Comparison of ENCODE assay signal across 8 cellular contexts in genomic region chr19:12946092-12946845, GRCh38. TPM values are rescaled to one million over a fixed set of nuclear protein-coding genes. Genes with fewer than 3 reads are reported as not detected.
DNase-seq lines count a peak whose midpoint lies in the region; ATAC-seq and TF ChIP-seq lines count a peak whose summit lies in the region.

No MANE protein-coding gene starts in this region.

- DNase-seq in AG08395 (ENCODE audit: low spot score) (peak; percentile 81), NCI-H69 (lab: John Stamatoyannopoulos, UW) (peak; percentile 84), esophagus muscularis mucosa (ENCODE audit: extremely low spot score) (no peak), tibial artery (peak; percentile 68 to 88)
- DNase-seq in activated T-cell treated with anti-CD3 and anti-CD28 coated beads, Interleukin-2, amount 50 U/mL, for 24 hours: peak; percentile 80
- DNase-seq in naive thymus-derived CD4-positive, alpha-beta T cell: peak in 4 of 9 donors; percentile 32 to 70 (median 40)

- TF ChIP-seq EP300 in esophagus muscularis mucosa (IDR thresholded peaks at IDR 0.05): no peak

- ATAC-seq in GM18511 (IDR thresholded peaks at IDR 0.05; ENCODE audit: unreplicated experiment) (peak; percentile 38), HG03045 (IDR thresholded peaks at IDR 0.05; ENCODE audit: unreplicated experiment) (peak; percentile 38)
- peak; percentile 48 for ATAC-seq in naive thymus-derived CD4-positive, alpha-beta T cell

- POLR2A ChIA-PET in naive thymus-derived CD4-positive, alpha-beta T cell (lab: Charles Lee): interaction anchor here (0.6 to 2.3 kb wide), 8 partner anchors 8 to 154 kb away, joined by 3 to 15 read pairs (median 4); partner anchors contain the start of genes CALR, FARSA and GADD45GIP1

- peak overlapping the region; percentile 98 for H3K27ac Mint-ChIP-seq in activated T-cell treated with anti-CD3 and anti-CD28 coated beads, Interleukin-2, amount 50 U/mL, for 24 hours
- H3K27ac Mint-ChIP-seq in naive thymus-derived CD4-positive, alpha-beta T cell: peak overlapping the region; percentile 90 to 99 (median 94)

- H3K4me3 ChIP-seq in esophagus muscularis mucosa (peak overlapping the region; percentile 90 to 100 (median 96)), tibial artery (peak overlapping the region; percentile 79 to 85)
- H3K4me3 ChIP-seq in naive thymus-derived CD4-positive, alpha-beta T cell (ENCODE audit: low read length): peak overlapping the region; percentile 67

- 11% methylated on average over 14 of the region's 41 CpGs for WGBS in esophagus muscularis mucosa

- peaks cover 97% of the 10 kb centered on the region for H3K36me3 Mint-ChIP-seq in activated T-cell treated with anti-CD3 and anti-CD28 coated beads, Interleukin-2, amount 50 U/mL, for 24 hours (ENCODE audit: low read depth)
- H3K36me3 Mint-ChIP-seq in naive thymus-derived CD4-positive, alpha-beta T cell: peaks cover 0 to 42% (median 19%) of the 10 kb centered on the region in 5 donors

- no peaks in the 10 kb centered on the region for H3K9me3 Mint-ChIP-seq in activated T-cell treated with anti-CD3 and anti-CD28 coated beads, Interleukin-2, amount 50 U/mL, for 24 hours
- peaks cover 0 to 4% (median 0%) of the 10 kb centered on the region in 11 donors for H3K9me3 Mint-ChIP-seq in naive thymus-derived CD4-positive, alpha-beta T cell

- H3K36me3 ChIP-seq in esophagus muscularis mucosa (peaks cover 64 to 80% (median 72%) of the 10 kb centered on the region in 4 donors), tibial artery (peaks cover 62 to 80% (median 67%) of the 10 kb centered on the region in 3 donors)
- peaks cover 19 to 76% (median 35%) of the 10 kb centered on the region in 3 experiments for H3K36me3 ChIP-seq in naive thymus-derived CD4-positive, alpha-beta T cell (ENCODE audit: control insufficient read depth in 2 of 3, insufficient read depth in 3 of 3, low read length in 3 of 3)

- peak; percentile 36 for TF ChIP-seq POLR2A in esophagus muscularis mucosa (IDR thresholded peaks at IDR 0.05; ENCODE audit: low read depth)

- H3K4me1 ChIP-seq in esophagus muscularis mucosa (peaks cover 35 to 69% (median 43%) of the 10 kb centered on the region in 4 donors), tibial artery (peaks cover 0 to 30% (median 22%) of the 10 kb centered on the region in 4 donors)
- H3K4me1 ChIP-seq in naive thymus-derived CD4-positive, alpha-beta T cell (ENCODE audit: control insufficient read depth in 2 of 2, insufficient read depth in 2 of 2, low read length in 2 of 2): peaks cover 15 to 23% of the 10 kb centered on the region in 2 donors

- H3K4me3 Mint-ChIP-seq in activated T-cell treated with anti-CD3 and anti-CD28 coated beads, Interleukin-2, amount 50 U/mL, for 24 hours: peak overlapping the region; percentile 92
- H3K4me3 Mint-ChIP-seq in naive thymus-derived CD4-positive, alpha-beta T cell: peak overlapping the region; percentile 85 to 95 (median 90)

- CTCF ChIA-PET in naive thymus-derived CD4-positive, alpha-beta T cell (lab: Charles Lee): interaction anchor here (0.6 to 1.1 kb wide), 3 partner anchors 10 to 1415 kb away, joined by 3 to 7 read pairs (median 7); no protein-coding TSS in a partner anchor

- H3K9me3 ChIP-seq in esophagus muscularis mucosa (no peaks in the 10 kb centered on the region), tibial artery (no peaks in the 10 kb centered on the region)
- no peaks in the 10 kb centered on the region for H3K9me3 ChIP-seq in naive thymus-derived CD4-positive, alpha-beta T cell (ENCODE audit: control insufficient read depth in 2 of 3, low read length in 3 of 3)

- intact Hi-C loops in esophagus muscularis mucosa (cut with DNase I) (no loop called here), tibial artery (cut with DNase I; ENCODE audit: low total_unique reads) (loop anchor here (10.0 kb wide), 1 partner anchor 61 kb away; the partner anchor contains the start of genes DNASE2 and KLF1)
- intact Hi-C loops in naive thymus-derived CD4-positive, alpha-beta T cell (cut with micrococcal nuclease): loop anchor here in 1 of 2 donors (1.0 kb wide), 1 partner anchor 8 kb away; the partner anchor contains the start of gene CALR

- TF ChIP-seq CTCF in esophagus muscularis mucosa (IDR thresholded peaks at IDR 0.05) (no peak), tibial artery (IDR thresholded peaks at IDR 0.05) (no peak)

- H3K27me3 ChIP-seq in esophagus muscularis mucosa (no peaks in the 10 kb centered on the region), tibial artery (no peaks in the 10 kb centered on the region)
- no peaks in the 10 kb centered on the region for H3K27me3 ChIP-seq in naive thymus-derived CD4-positive, alpha-beta T cell (ENCODE audit: control insufficient read depth in 2 of 2, insufficient read depth in 2 of 2, low read length in 2 of 2)

- no peaks in the 10 kb centered on the region for H3K27me3 Mint-ChIP-seq in activated T-cell treated with anti-CD3 and anti-CD28 coated beads, Interleukin-2, amount 50 U/mL, for 24 hours
- H3K27me3 Mint-ChIP-seq in naive thymus-derived CD4-positive, alpha-beta T cell: peaks cover 0 to 3% (median 0%) of the 10 kb centered on the region in 5 donors

- H3K4me1 Mint-ChIP-seq in activated T-cell treated with anti-CD3 and anti-CD28 coated beads, Interleukin-2, amount 50 U/mL, for 24 hours (ENCODE audit: low read depth): peaks cover 67% of the 10 kb centered on the region
- peaks cover 19 to 57% (median 41%) of the 10 kb centered on the region in 7 donors for H3K4me1 Mint-ChIP-seq in naive thymus-derived CD4-positive, alpha-beta T cell

- H3K27ac ChIP-seq in esophagus muscularis mucosa (replicated peaks in 1 of 4) (peak overlapping the region; percentile 96 to 99 (median 96)), tibial artery (peak overlapping the region; percentile 89 to 90)
- peak overlapping the region; percentile 86 for H3K27ac ChIP-seq in naive thymus-derived CD4-positive, alpha-beta T cell (ENCODE audit: low read depth, low read length)

RNA-seq across cellular contexts. Expression of gene RAD23A, which starts 0.6 kb away (rescaled TPM):
- 100 to 1,000 TPM; 138 to 218 (median 181) TPM for total RNA-seq in esophagus muscularis mucosa
- 100 to 1,000 TPM in 2 of 5 experiments, 10 to 100 TPM in 3; 75.0 to 111 (median 96.4) TPM for total RNA-seq in naive thymus-derived CD4-positive, alpha-beta T cell
- polyA plus RNA-seq in naive thymus-derived CD4-positive, alpha-beta T cell: 10 to 100 TPM; 85.5 to 87.2 TPM

RNA-seq across cellular contexts. Expression of gene CALR, which starts 7.9 kb away (rescaled TPM):
- total RNA-seq in esophagus muscularis mucosa: 100 to 1,000 TPM; 200 to 300 (median 270) TPM
- 1,000 to 10,000 TPM in 1 of 5 experiments, 100 to 1,000 TPM in 4; 449 to 1,130 (median 502) TPM for total RNA-seq in naive thymus-derived CD4-positive, alpha-beta T cell
- 100 to 1,000 TPM; 142 to 155 TPM for polyA plus RNA-seq in naive thymus-derived CD4-positive, alpha-beta T cell

RNA-seq across cellular contexts. Expression of gene GADD45GIP1, which starts 10.8 kb away (rescaled TPM):
- 10 to 100 TPM; 33.0 to 60.1 (median 49.3) TPM for total RNA-seq in esophagus muscularis mucosa
- 10 to 100 TPM in 4 of 5 experiments, 1 to 10 TPM in 1; 8.5 to 17.0 (median 13.8) TPM for total RNA-seq in naive thymus-derived CD4-positive, alpha-beta T cell
- polyA plus RNA-seq in naive thymus-derived CD4-positive, alpha-beta T cell: 10 to 100 TPM; 58.1 to 60.3 TPM

RNA-seq across cellular contexts. Expression of gene FARSA, which starts 12.8 kb away (rescaled TPM):
- 10 to 100 TPM; 21.6 to 49.2 (median 35.8) TPM for total RNA-seq in esophagus muscularis mucosa
- 100 to 1,000 TPM in 1 of 5 experiments, 10 to 100 TPM in 4; 25.9 to 109 (median 52.6) TPM for total RNA-seq in naive thymus-derived CD4-positive, alpha-beta T cell
- 10 to 100 TPM; 58.0 to 88.3 TPM for polyA plus RNA-seq in naive thymus-derived CD4-positive, alpha-beta T cell

RNA-seq across cellular contexts. Expression of gene DAND5, which starts 23.1 kb away (rescaled TPM):
- under 1 TPM in 3 of 4 donors, not detected in 1; 0.19 to 0.83 (median 0.29) TPM for total RNA-seq in esophagus muscularis mucosa
- total RNA-seq in naive thymus-derived CD4-positive, alpha-beta T cell: not detected
- polyA plus RNA-seq in naive thymus-derived CD4-positive, alpha-beta T cell: not detected
